14 cellular contexts compared by ENCODE assay signal in genomic region chr13:108962652-108963051, GRCh38.
"Had no signal": no experiment of that assay in that cellular context is flagged by ENCODE, and none has a peak within 500 bp of the region (broad histone marks: within the 10 kb centered on the region; RNA-seq: fewer than 3 reads in every experiment).

No MANE protein-coding gene starts in this region.

- H3K4me2 ChIP-seq: neural progenitor cell had no signal

- ATAC-seq: activated CD8-positive, alpha-beta T cell treated with anti-CD3 and anti-CD28 coated beads, Interleukin-2, amount 10 ng/mL, durations not matched to agents 7 days and 5 days; gastrocnemius medialis; heart right ventricle; stimulated activated naive CD8-positive, alpha-beta T cell treated with anti-CD3 and anti-CD28 coated beads, Interleukin-15, Interleukin-2, amounts not matched to agents 100 U/mL and 50 U/mL, for 24 hours; WTC11 had no signal

- H3K9me3 ChIP-seq: gastrocnemius medialis, heart right ventricle, left ventricle myocardium inferior, ovary had no signal

- FAIRE-seq: colon, islet of Langerhans had no signal

- H3K4me3 ChIP-seq: gastrocnemius medialis, heart right ventricle, left ventricle myocardium inferior, neural progenitor cell, ovary had no signal

- DNase-seq: activated CD4-positive, alpha-beta T cell treated with anti-CD3 and anti-CD28 coated beads for 48 hours; activated CD8-positive, alpha-beta T cell treated with anti-CD3 and anti-CD28 coated beads, Interleukin-2, amount 10 ng/mL, durations not matched to agents 7 days and 5 days; activated naive CD4-positive, alpha-beta T cell; gastrocnemius medialis; heart right ventricle; left ventricle myocardium inferior; ovary; stimulated activated CD4-positive, alpha-beta T cell treated with anti-CD3 and anti-CD28 coated beads, Interleukin-2, amount 100 ng/mL, for 48 hours; stimulated activated CD8-positive, alpha-beta memory T cell treated with anti-CD3 and anti-CD28 coated beads, Interleukin-4, amount 100 ng/mL, for 48 hours; stimulated activated naive CD8-positive, alpha-beta T cell treated with anti-CD3 and anti-CD28 coated beads, Interleukin-15, Interleukin-2, amounts not matched to agents 100 U/mL and 50 U/mL, for 24 hours had no signal

- H3K27ac ChIP-seq: gastrocnemius medialis, heart right ventricle, left ventricle myocardium inferior, neural progenitor cell, ovary had no signal

- H3K4me1 ChIP-seq: gastrocnemius medialis, heart right ventricle, left ventricle myocardium inferior, neural progenitor cell had no signal

- H3K9ac ChIP-seq: neural progenitor cell had no signal

- H3K36me3 ChIP-seq: gastrocnemius medialis, heart right ventricle, left ventricle myocardium inferior, neural progenitor cell, ovary had no signal

- H2AFZ ChIP-seq: neural progenitor cell had no signal

- H3K27me3 ChIP-seq: gastrocnemius medialis, heart right ventricle, neural progenitor cell, ovary had no signal
